Comparison of ENCODE assay signal across 8 cellular contexts in the genomic region with DNA sequence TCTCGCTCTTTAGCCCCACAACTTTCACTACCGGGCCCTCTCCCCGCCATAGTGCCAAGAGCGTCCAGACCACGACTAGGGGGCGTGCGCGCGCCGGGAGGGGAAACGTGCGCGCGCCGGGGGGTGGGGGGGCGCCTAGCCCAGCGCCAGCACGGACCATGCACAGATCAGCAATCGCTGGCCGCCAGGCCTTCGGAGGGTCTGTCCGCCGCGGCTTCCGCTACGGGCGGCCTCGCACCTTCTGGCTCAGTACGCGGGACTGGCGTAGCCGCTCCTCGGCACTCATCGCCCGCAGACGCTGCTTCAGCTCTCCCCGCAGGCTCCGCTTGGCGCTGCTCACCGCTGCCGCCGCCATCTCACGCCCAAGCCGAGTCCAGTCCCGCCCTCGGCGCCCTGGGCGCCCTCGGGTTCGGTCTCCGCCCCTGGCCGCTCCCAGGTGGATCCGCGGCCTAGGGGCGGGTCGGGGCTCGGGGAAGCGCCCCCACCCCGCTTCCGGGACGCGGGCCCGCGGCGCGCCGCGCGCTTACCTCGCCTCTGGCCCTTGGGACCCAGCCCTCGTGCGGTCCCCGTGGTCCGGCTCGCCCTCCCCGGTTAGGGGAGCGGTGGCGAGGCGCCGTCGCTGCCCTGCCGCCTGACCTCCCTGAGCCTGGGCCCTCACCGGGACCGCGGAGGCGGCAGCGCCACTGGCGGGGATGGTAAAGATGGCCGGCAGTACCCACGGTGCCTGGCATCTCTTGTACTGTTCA. TPM values are rescaled to one million over a fixed set of nuclear protein-coding genes. Genes with fewer than 3 reads are reported as not detected.
DNase-seq lines count a peak whose midpoint lies in the region; TF ChIP-seq lines count a peak whose summit lies in the region.

A gene (minus strand): TSS at position 381 of the 746 bp plus-strand sequence. CDS start 26 bp downstream, at position 355.

- peak within 1 kb of the TSS; percentile 98 for H3K4me3 Mint-ChIP-seq in activated naive CD4-positive, alpha-beta T cell treated with anti-CD3 and anti-CD28 coated beads, Interleukin-2, amount 50 U/mL, for 24 hours

- intact Hi-C loops in testis (cut with DNase I; ENCODE audit: low total_unique reads), result no loop called here

- peak within 1 kb of the TSS; percentile 98 for H3K4me3 ChIP-seq in H7 (ENCODE audit: insufficient read depth, low read depth, low read length)
- peak within 1 kb of the TSS; percentile 78 for H3K4me3 ChIP-seq in Loucy (ENCODE audit: low read length, poor library complexity, severe bottlenecking)
- H3K4me3 ChIP-seq in SK-N-MC, result peak within 1 kb of the TSS; percentile 85
- peak within 1 kb of the TSS; percentile 88 for H3K4me3 ChIP-seq in osteoblast (ENCODE audit: insufficient read depth, low read length)
- peak within 1 kb of the TSS; percentile 84 to 86 for H3K4me3 ChIP-seq in testis

- H3K4me1 ChIP-seq in Loucy (ENCODE audit: insufficient read depth, low read length, poor library complexity, severe bottlenecking) (peaks cover 35% of the 10 kb centered on the region), osteoblast (ENCODE audit: insufficient read depth, low read length) (peaks cover 27% of the 10 kb centered on the region), testis (peaks cover 5% of the 10 kb centered on the region)

- H3K36me3 ChIP-seq in H7 (replicated peaks; ENCODE audit: control insufficient read depth, insufficient read depth, low read length) (no peaks in the 10 kb centered on the region), Loucy (ENCODE audit: insufficient read depth, low read length) (no peaks in the 10 kb centered on the region), SK-N-MC (ENCODE audit: insufficient read depth, low read length) (no peaks in the 10 kb centered on the region), osteoblast (ENCODE audit: insufficient read depth, low read length) (no peaks in the 10 kb centered on the region), testis (ENCODE audit: low read depth, missing control alignments) (no peaks in the 10 kb centered on the region)

- no peaks in the 10 kb centered on the region for H3K9me2 ChIP-seq in Loucy (replicated peaks; ENCODE audit: low read depth, low read length)

- peak within 1 kb of the TSS; percentile 12; the same call in 1 of the 2 replicates for H3K27ac ChIP-seq in SK-N-MC
- peak within 1 kb of the TSS; percentile 86 for H3K27ac ChIP-seq in osteoblast (ENCODE audit: low read depth, low read length)
- H3K27ac ChIP-seq in testis, result peak within 1 kb of the TSS; percentile 96 to 97

- TF ChIP-seq CTCF in Loucy (conservative IDR thresholded peaks at IDR 0.05; ENCODE audit: low read length) (peak; percentile 41), osteoblast (IDR thresholded peaks at IDR 0.05; ENCODE audit: extremely low read depth, low read depth, low read length) (peak; percentile 32), testis (IDR thresholded peaks at IDR 0.05) (no peak)

- TF ChIP-seq POLR2A in testis (IDR thresholded peaks at IDR 0.05), result no peak

- H3K27me3 ChIP-seq in H7 (ENCODE audit: control insufficient read depth, insufficient read depth, low read length), result no peaks in the 10 kb centered on the region
- H3K27me3 ChIP-seq in Loucy (ENCODE audit: insufficient read depth, low read length, poor library complexity, severe bottlenecking), result no peaks in the 10 kb centered on the region
- H3K27me3 ChIP-seq in osteoblast (ENCODE audit: insufficient read depth, low read length), result no peaks in the 10 kb centered on the region
- no peaks in the 10 kb centered on the region for H3K27me3 ChIP-seq in testis

- no peaks in the 10 kb centered on the region for H3K27me3 Mint-ChIP-seq in activated naive CD4-positive, alpha-beta T cell treated with anti-CD3 and anti-CD28 coated beads, Interleukin-2, amount 50 U/mL, for 24 hours

- H2AFZ ChIP-seq in Loucy (ENCODE audit: low read length) (peak within 1 kb of the TSS; percentile 75), osteoblast (ENCODE audit: low read length) (peak within 1 kb of the TSS; percentile 96)

- DNase-seq in GM04504 (ENCODE audit: low read depth) (peak; percentile 58), H7 (peak; percentile 91), SK-N-MC (ENCODE audit: low read depth, low spot score) (no peak), glomerular visceral epithelial cell (ENCODE audit: extremely low spot score) (peak; percentile 85), osteoblast (ENCODE audit: insufficient read length, low spot score, missing footprints) (peak; percentile 92), testis (peak; percentile 82)

- H3K4me1 Mint-ChIP-seq in activated naive CD4-positive, alpha-beta T cell treated with anti-CD3 and anti-CD28 coated beads, Interleukin-2, amount 50 U/mL, for 24 hours, result peaks cover 40% of the 10 kb centered on the region

- peak within 1 kb of the TSS; percentile 99 for H3K27ac Mint-ChIP-seq in activated naive CD4-positive, alpha-beta T cell treated with anti-CD3 and anti-CD28 coated beads, Interleukin-2, amount 50 U/mL, for 24 hours

- peak within 1 kb of the TSS; percentile 89 for H3K9ac ChIP-seq in Loucy (ENCODE audit: low read depth, low read length, poor library complexity, severe bottlenecking)
- H3K9ac ChIP-seq in SK-N-MC (ENCODE audit: insufficient read length), result peak within 1 kb of the TSS; percentile 88

- H3K36me3 Mint-ChIP-seq in activated naive CD4-positive, alpha-beta T cell treated with anti-CD3 and anti-CD28 coated beads, Interleukin-2, amount 50 U/mL, for 24 hours, result peaks cover 14% of the 10 kb centered on the region

- peaks cover 4% of the 10 kb centered on the region for H4K20me1 ChIP-seq in Loucy (ENCODE audit: insufficient read depth, low read length, poor library complexity, severe bottlenecking)
- no peaks in the 10 kb centered on the region for H4K20me1 ChIP-seq in osteoblast (ENCODE audit: insufficient read depth, low read length)

- H3K9me3 ChIP-seq in Loucy (ENCODE audit: insufficient read depth, low read depth, low read length), result no peaks in the 10 kb centered on the region
- no peaks in the 10 kb centered on the region for H3K9me3 ChIP-seq in SK-N-MC (ENCODE audit: low read depth, low read length)
- no peaks in the 10 kb centered on the region for H3K9me3 ChIP-seq in osteoblast (ENCODE audit: low read depth, low read length)
- H3K9me3 ChIP-seq in testis, result no peaks in the 10 kb centered on the region

- H3K9me3 Mint-ChIP-seq in activated naive CD4-positive, alpha-beta T cell treated with anti-CD3 and anti-CD28 coated beads, Interleukin-2, amount 50 U/mL, for 24 hours, result no peaks in the 10 kb centered on the region

- 0 to 2% methylated on average over 28 to 32 of the region's 90 CpGs for WGBS in testis, 2 donors

- H3K4me2 ChIP-seq in Loucy (ENCODE audit: low read depth, low read length, poor library complexity, severe bottlenecking), result peak within 1 kb of the TSS; percentile 90
- H3K4me2 ChIP-seq in osteoblast (ENCODE audit: insufficient read depth, low read length), result peak within 1 kb of the TSS; percentile 92

- peaks cover 10% of the 10 kb centered on the region for H3F3A ChIP-seq in Loucy (ENCODE audit: low read depth)

- H3K79me2 ChIP-seq in Loucy (ENCODE audit: insufficient read depth, low read length), result peaks cover 29% of the 10 kb centered on the region
- H3K79me2 ChIP-seq in osteoblast (ENCODE audit: insufficient read depth, low read length), result peaks cover 12% of the 10 kb centered on the region

RNA-seq across cellular contexts. Expression of the gene that starts here (rescaled TPM):
- total RNA-seq in H7 (2014; rRNA removed; shearing (Covaris generic)), result 11.5 and 13.9 TPM in 2 replicates
- total RNA-seq in osteoblast (15.6 and 17.0 TPM in 2 replicates), testis (10 to 100 TPM; 32.5 to 44.2 TPM)
- 24.9 TPM for polyA plus RNA-seq in testis (ENCODE audit: insufficient read depth, low read depth, low replicate concordance)

Comparison
In these comparisons a context has a peak if more than half of its experiments do, and no peak if none do; other contexts are left out.
1. CTCF ChIP-seq: peak in Loucy (single experiment) and osteoblast (single experiment); none in testis (0 of 3).
2. H3K27ac ChIP-seq: peak in every context shown above with its lines; median percentile 96 in testis; 86 in osteoblast; 12 in SK-N-MC.
3. Peak in every context shown above with its lines, with median percentiles within 50 percentile points of each other: H3K4me3 ChIP-seq.